Comparison of ENCODE assay signal across 8 cellular contexts in the genomic region with DNA sequence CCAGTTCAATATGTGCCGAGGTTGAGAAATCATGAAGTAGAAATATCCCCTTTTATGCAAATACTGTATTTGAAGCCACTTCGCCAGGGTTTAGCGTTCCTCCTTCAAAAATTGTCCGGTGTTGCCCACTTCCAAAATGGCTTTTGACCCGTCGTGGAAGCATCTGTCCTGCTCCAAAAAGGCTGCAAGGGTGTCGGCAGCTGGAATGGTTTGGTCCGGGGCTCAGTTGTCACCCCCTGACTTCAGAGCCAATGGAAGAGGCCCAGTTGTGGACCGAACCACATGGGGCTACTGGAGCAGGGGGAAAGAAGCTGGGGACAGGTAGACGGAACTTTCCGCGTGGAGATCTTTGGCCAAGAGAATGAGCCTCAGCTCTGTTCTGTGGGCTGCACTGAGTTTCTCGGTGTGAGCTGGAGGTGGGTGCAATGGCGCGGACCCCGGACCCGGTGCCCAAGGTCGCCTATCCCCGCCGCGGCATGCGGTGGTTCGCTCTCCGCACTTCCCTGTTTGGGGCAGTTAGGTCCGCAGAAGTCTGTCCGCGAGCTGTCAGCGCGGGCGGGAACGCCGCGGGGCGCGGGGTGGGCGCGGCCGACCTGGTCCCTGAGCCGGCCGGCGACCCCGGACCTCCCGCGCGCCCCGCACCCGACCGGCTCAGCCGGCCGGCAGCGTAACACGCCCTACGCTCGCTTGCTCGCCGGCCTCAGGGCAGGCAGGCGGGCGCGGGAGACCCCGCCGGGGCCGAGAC. TPM values are rescaled to one million over a fixed set of nuclear protein-coding genes. Genes with fewer than 3 reads are reported as not detected.
DNase-seq lines count a peak whose midpoint lies in the region; ATAC-seq and TF ChIP-seq lines count a peak whose summit lies in the region.

A gene (plus strand): TSS at position 527 of the 745 bp plus-strand sequence. CDS start 259 bp downstream, outside the sequence.

- H3K4me3 Mint-ChIP-seq in HFFc6 = peak within 1 kb of the TSS; percentile 100
- peak within 1 kb of the TSS; percentile 100 for H3K4me3 Mint-ChIP-seq in activated naive CD4-positive, alpha-beta T cell treated with anti-CD3 and anti-CD28 coated beads, Interleukin-2, amount 50 U/mL, for 24 hours

- H3K4me1 Mint-ChIP-seq in HFFc6 (ENCODE audit: low read depth) = peaks cover 59% of the 10 kb centered on the region
- H3K4me1 Mint-ChIP-seq in activated naive CD4-positive, alpha-beta T cell treated with anti-CD3 and anti-CD28 coated beads, Interleukin-2, amount 50 U/mL, for 24 hours = peaks cover 69% of the 10 kb centered on the region

- peak; percentile 96 for DNase-seq in ELR (ENCODE audit: low read depth)
- peak; percentile 91 for DNase-seq in HFFc6
- peak; percentile 81 for DNase-seq in NCI-H1092 treated with DMSO at 0.1 percent for 48 hours (lab: John Stamatoyannopoulos, UW)
- DNase-seq in globus pallidus (ENCODE audit: low spot score) = peak; percentile 94
- peak; percentile 41 to 96 (median 86) for DNase-seq in nucleus accumbens (lab: John Stamatoyannopoulos, UW)
- DNase-seq in superior temporal gyrus (ENCODE audit: extremely low spot score) = peak; percentile 96

- peak; percentile 76 for ATAC-seq in SK-N-SH treated with all-trans-retinoic acid at 6 μM for 48 hours

- peaks cover 5% of the 10 kb centered on the region; the same call in 1 of the 2 replicates for H3K27me3 Mint-ChIP-seq in HFFc6 (ENCODE audit: insufficient read depth)
- no peaks in the 10 kb centered on the region for H3K27me3 Mint-ChIP-seq in activated naive CD4-positive, alpha-beta T cell treated with anti-CD3 and anti-CD28 coated beads, Interleukin-2, amount 50 U/mL, for 24 hours

- H3K9me3 Mint-ChIP-seq in HFFc6 = no peaks in the 10 kb centered on the region
- H3K9me3 Mint-ChIP-seq in activated naive CD4-positive, alpha-beta T cell treated with anti-CD3 and anti-CD28 coated beads, Interleukin-2, amount 50 U/mL, for 24 hours = no peaks in the 10 kb centered on the region

- H3K36me3 Mint-ChIP-seq in HFFc6 (ENCODE audit: low read depth) = peaks cover 34% of the 10 kb centered on the region
- no peaks in the 10 kb centered on the region for H3K36me3 Mint-ChIP-seq in activated naive CD4-positive, alpha-beta T cell treated with anti-CD3 and anti-CD28 coated beads, Interleukin-2, amount 50 U/mL, for 24 hours

- H3K27ac Mint-ChIP-seq in HFFc6 = peak within 1 kb of the TSS; percentile 99
- peak within 1 kb of the TSS; percentile 99 for H3K27ac Mint-ChIP-seq in activated naive CD4-positive, alpha-beta T cell treated with anti-CD3 and anti-CD28 coated beads, Interleukin-2, amount 50 U/mL, for 24 hours

- TF ChIP-seq CTCF in HFFc6 (IDR thresholded peaks at IDR 0.05) = no peak

TF ChIP-seq in SK-N-SH treated with all-trans-retinoic acid at 6 μM for 48 hours, 23 proteins besides CTCF, POLR2A, EP300 and RAD21:
- TF ChIP-seq RARB (CRISPR knock-in tag; IDR thresholded peaks at IDR 0.05) (no peak), ZNF8 (CRISPR knock-in tag; IDR thresholded peaks at IDR 0.05) (0 out of 2 replicates have a peak, but pooled peaks have one; percentile 7), CSDC2 (CRISPR knock-in tag; IDR thresholded peaks at IDR 0.05) (peak; percentile 59; the same call in 1 of the 2 replicates)

RNA-seq across cellular contexts. Expression of the gene that starts here (rescaled TPM):
- 100 to 1,000 TPM; 133 to 150 (median 146) TPM for total RNA-seq in HFFc6 (2021; fragmentation: NEBNext Ultra II Directional; extraction: Animal tissue kit (Norgen Biotek cat#: 25700))

Comparison
In these comparisons a context has a peak if more than half of its experiments do, and no peak if none do; other contexts are left out.
1. Peak in every context shown above with its lines: DNase-seq and ATAC-seq.